In genomic region chr11:23313001-23313400, GRCh38 we compare ENCODE assay signal across 18 cellular contexts.
"Had no signal": no experiment of that assay in that cellular context is flagged by ENCODE, and none has a peak within 500 bp of the region (broad histone marks: within the 10 kb centered on the region; RNA-seq: fewer than 3 reads in every experiment).

No MANE protein-coding gene starts in this region.

- DNase-seq: activated B cell treated with CpG ODN at 0.5 μM for 24 hours; activated CD4-positive, alpha-beta T cell treated with anti-CD3 and anti-CD28 coated beads, Interleukin-2, amount 10 ng/mL, durations not matched to agents 24 days and 14 days; activated naive CD4-positive, alpha-beta T cell treated with anti-CD3 and anti-CD28 coated beads, Interleukin-2, amount 10 ng/mL, durations not matched to agents 7 days and 5 days; activated T-cell treated with anti-CD3 and anti-CD28 coated beads for 4 hours; adrenal gland; colonic mucosa; esophagus squamous epithelium; foreskin melanocyte; heart left ventricle; islet precursor cell; left ventricle myocardium inferior; ovary; stimulated activated CD4-positive, alpha-beta T cell treated with anti-CD3 and anti-CD28 coated beads, Interleukin-15, amount 100 ng/mL, for 24 hours; stimulated activated CD4-positive, alpha-beta T cell treated with anti-CD3 and anti-CD28 coated beads, Interleukin-4, amount 100 ng/mL, for 4 hours; stimulated activated naive CD8-positive, alpha-beta T cell treated with anti-CD3 and anti-CD28 coated beads, Interleukin-15, amount 100 ng/mL, for 72 hours had no signal

- H3K4me2 ChIP-seq: neural progenitor cell had no signal

- H3K36me3 ChIP-seq: adrenal gland, cardiac muscle cell, colonic mucosa, esophagus squamous epithelium, heart left ventricle, left ventricle myocardium inferior, neural progenitor cell, ovary, thoracic aorta had no signal

- H3K27ac ChIP-seq: adrenal gland, cardiac muscle cell, colonic mucosa, esophagus squamous epithelium, heart left ventricle, left ventricle myocardium inferior, neural progenitor cell, ovary, thoracic aorta had no signal

- ATAC-seq: heart left ventricle; stimulated activated naive CD8-positive, alpha-beta T cell treated with anti-CD3 and anti-CD28 coated beads, Interleukin-15, amount 100 ng/mL, for 72 hours had no signal

- H3K9me3 ChIP-seq: adrenal gland, colonic mucosa, esophagus squamous epithelium, ovary, thoracic aorta had no signal

- H3K4me3 ChIP-seq: adrenal gland, cardiac muscle cell, colonic mucosa, esophagus squamous epithelium, heart left ventricle, left ventricle myocardium inferior, neural progenitor cell, ovary, thoracic aorta had no signal

- H3K27me3 ChIP-seq: adrenal gland, cardiac muscle cell, colonic mucosa, esophagus squamous epithelium, heart left ventricle, neural progenitor cell, ovary had no signal

- H3K4me1 ChIP-seq: adrenal gland, colonic mucosa, esophagus squamous epithelium, heart left ventricle, left ventricle myocardium inferior, neural progenitor cell had no signal

- H2AFZ ChIP-seq: neural progenitor cell had no signal

- H3K9ac ChIP-seq: neural progenitor cell had no signal
